In genomic region chr11:114154271-114155047, GRCh38 we compare ENCODE assay signal across 12 cellular contexts.
DNase-seq lines count a peak whose midpoint lies in the region; ATAC-seq and TF ChIP-seq lines count a peak whose summit lies in the region.
"Had no signal": no experiment of that assay in that cellular context is flagged by ENCODE, and none has a peak within 500 bp of the region (broad histone marks: within the 10 kb centered on the region; RNA-seq: fewer than 3 reads in every experiment).

No MANE protein-coding gene starts in this region.

- ATAC-seq in lower lobe of right lung (peak; percentile 72 to 90), WTC11 (no peak)

- no peak for TF ChIP-seq CTCF in coronary artery (IDR thresholded peaks at IDR 0.05)
- no peak for TF ChIP-seq CTCF in lower lobe of right lung (IDR thresholded peaks at IDR 0.05)
- TF ChIP-seq CTCF in WTC11 (IDR thresholded peaks at IDR 0.05): no peak

- peaks cover 34% of the 10 kb centered on the region for H3K36me3 ChIP-seq in lower lobe of right lung
- H3K36me3 ChIP-seq: neural progenitor cell had no signal

- H3K4me3 Mint-ChIP-seq in WTC11: no peak overlapping the region
- H3K4me3 Mint-ChIP-seq in activated CD4-positive, alpha-beta T cell treated with anti-CD3 and anti-CD28 coated beads, Interleukin-2, amount 10 ng/mL, durations not matched to agents 7 days and 5 days: no peak overlapping the region
- H3K4me3 Mint-ChIP-seq: brain, neural progenitor cell had no signal

- intact Hi-C loops in lower lobe of right lung (cut with DNase I): no loop called here

- CTCF ChIA-PET in WTC11 (lab: Charles Lee): no interaction called here
- CTCF ChIA-PET in activated CD4-positive, alpha-beta T cell treated with anti-CD3 and anti-CD28 coated beads, Interleukin-2, amount 10 ng/mL, durations not matched to agents 7 days and 5 days (lab: Charles Lee): interaction anchor here (0.6 to 1.1 kb wide), 2 partner anchors 26 to 360 kb away, joined by 3 to 5 read pairs; no protein-coding TSS in a partner anchor

- H3K4me3 ChIP-seq in coronary artery (peak overlapping the region; percentile 32), lower lobe of right lung (no peak overlapping the region)
- H3K4me3 ChIP-seq: neural progenitor cell had no signal

- no peaks in the 10 kb centered on the region for H3K9me3 Mint-ChIP-seq in WTC11
- peaks cover 4% of the 10 kb centered on the region for H3K9me3 Mint-ChIP-seq in activated CD4-positive, alpha-beta T cell treated with anti-CD3 and anti-CD28 coated beads, Interleukin-2, amount 10 ng/mL, durations not matched to agents 7 days and 5 days

- no peaks in the 10 kb centered on the region for H3K9me3 ChIP-seq in lower lobe of right lung

- POLR2A ChIA-PET in WTC11 (lab: Charles Lee): no interaction called here
- POLR2A ChIA-PET in activated CD4-positive, alpha-beta T cell treated with anti-CD3 and anti-CD28 coated beads, Interleukin-2, amount 10 ng/mL, durations not matched to agents 7 days and 5 days (lab: Charles Lee): no interaction called here

- H3K27me3 Mint-ChIP-seq in WTC11 (ENCODE audit: low read depth): no peaks in the 10 kb centered on the region; the same call in 1 of the 2 replicates
- H3K27me3 Mint-ChIP-seq in activated CD4-positive, alpha-beta T cell treated with anti-CD3 and anti-CD28 coated beads, Interleukin-2, amount 10 ng/mL, durations not matched to agents 7 days and 5 days: peaks cover 5% of the 10 kb centered on the region

- no peak overlapping the region for H3K27ac Mint-ChIP-seq in WTC11
- H3K27ac Mint-ChIP-seq in activated CD4-positive, alpha-beta T cell treated with anti-CD3 and anti-CD28 coated beads, Interleukin-2, amount 10 ng/mL, durations not matched to agents 7 days and 5 days: no peak overlapping the region
- H3K27ac Mint-ChIP-seq: brain, neural progenitor cell had no signal

- H3K27ac ChIP-seq in coronary artery (peak overlapping the region; percentile 98 to 99), lower lobe of right lung (peak overlapping the region; percentile 97)
- H3K27ac ChIP-seq: neural progenitor cell had no signal

- peaks cover 2% of the 10 kb centered on the region for H3K4me1 Mint-ChIP-seq in WTC11
- peaks cover 33% of the 10 kb centered on the region for H3K4me1 Mint-ChIP-seq in activated CD4-positive, alpha-beta T cell treated with anti-CD3 and anti-CD28 coated beads, Interleukin-2, amount 10 ng/mL, durations not matched to agents 7 days and 5 days

- peaks cover 99% of the 10 kb centered on the region for H3K4me1 ChIP-seq in lower lobe of right lung

- DNase-seq in HuH-7 (ENCODE audit: low spot score) (peak; percentile 51), coronary artery (ENCODE audit: low spot score) (no peak), lower lobe of right lung (no peak), superior temporal gyrus (ENCODE audit: extremely low spot score) (peak; percentile 39), NCI-H526 (lab: John Stamatoyannopoulos, UW) (no peak), WTC11 (ENCODE audit: low spot score) (no peak), HK-2 (ENCODE audit: unreplicated experiment) (no peak)
- DNase-seq in activated CD4-positive, alpha-beta T cell treated with anti-CD3 and anti-CD28 coated beads, Interleukin-2, amount 10 ng/mL, durations not matched to agents 7 days and 5 days: no peak
- DNase-seq: DMS53, NCI-H2107 had no signal

- no peaks in the 10 kb centered on the region for H3K36me3 Mint-ChIP-seq in WTC11
- peaks cover 7% of the 10 kb centered on the region for H3K36me3 Mint-ChIP-seq in activated CD4-positive, alpha-beta T cell treated with anti-CD3 and anti-CD28 coated beads, Interleukin-2, amount 10 ng/mL, durations not matched to agents 7 days and 5 days (ENCODE audit: low read depth)
- H3K36me3 Mint-ChIP-seq: brain had no signal

- H3K27me3 ChIP-seq in lower lobe of right lung (ENCODE audit: low read depth): no peaks in the 10 kb centered on the region
- H3K27me3 ChIP-seq: neural progenitor cell had no signal

TF ChIP-seq in WTC11, 78 proteins besides CTCF, POLR2A, EP300 and RAD21:
- TF ChIP-seq NR1H2 (CRISPR knock-in tag; IDR thresholded peaks at IDR 0.05) (no peak), JUN (CRISPR knock-in tag; IDR thresholded peaks at IDR 0.05) (no peak), AR (CRISPR knock-in tag; IDR thresholded peaks at IDR 0.05) (no peak)
- TF ChIP-seq, protein P1, sequence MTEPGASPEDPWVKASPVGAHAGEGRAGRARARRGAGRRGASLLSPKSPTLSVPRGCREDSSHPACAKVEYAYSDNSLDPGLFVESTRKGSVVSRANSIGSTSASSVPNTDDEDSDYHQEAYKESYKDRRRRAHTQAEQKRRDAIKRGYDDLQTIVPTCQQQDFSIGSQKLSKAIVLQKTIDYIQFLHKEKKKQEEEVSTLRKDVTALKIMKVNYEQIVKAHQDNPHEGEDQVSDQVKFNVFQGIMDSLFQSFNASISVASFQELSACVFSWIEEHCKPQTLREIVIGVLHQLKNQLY (CRISPR knock-in tag; IDR thresholded peaks at IDR 0.05): no peak
- TF ChIP-seq, protein P2, sequence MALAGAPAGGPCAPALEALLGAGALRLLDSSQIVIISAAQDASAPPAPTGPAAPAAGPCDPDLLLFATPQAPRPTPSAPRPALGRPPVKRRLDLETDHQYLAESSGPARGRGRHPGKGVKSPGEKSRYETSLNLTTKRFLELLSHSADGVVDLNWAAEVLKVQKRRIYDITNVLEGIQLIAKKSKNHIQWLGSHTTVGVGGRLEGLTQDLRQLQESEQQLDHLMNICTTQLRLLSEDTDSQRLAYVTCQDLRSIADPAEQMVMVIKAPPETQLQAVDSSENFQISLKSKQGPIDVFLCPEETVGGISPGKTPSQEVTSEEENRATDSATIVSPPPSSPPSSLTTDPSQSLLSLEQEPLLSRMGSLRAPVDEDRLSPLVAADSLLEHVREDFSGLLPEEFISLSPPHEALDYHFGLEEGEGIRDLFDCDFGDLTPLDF (CRISPR knock-in tag; IDR thresholded peaks at IDR 0.05): no peak

Comparison
In these comparisons a context has a peak if more than half of its experiments do, and no peak if none do; other contexts are left out.
1. DNase-seq: peak in HuH-7 (single experiment) and superior temporal gyrus (single experiment); none in coronary artery (single experiment), lower lobe of right lung (single experiment), NCI-H526 (0 of 2), WTC11 (single experiment), activated CD4-positive, alpha-beta T cell treated with anti-CD3 and anti-CD28 coated beads, Interleukin-2, amount 10 ng/mL, durations not matched to agents 7 days and 5 days (single experiment) and HK-2 (single experiment).